9 cellular contexts compared by ENCODE assay signal in genomic region chr3:149968216-149968615, GRCh38. TPM values are rescaled to one million over a fixed set of nuclear protein-coding genes. Genes with fewer than 3 reads are reported as not detected.
DNase-seq lines count a peak whose midpoint lies in the region; ATAC-seq and TF ChIP-seq lines count a peak whose summit lies in the region.
"Had no signal": no experiment of that assay in that cellular context is flagged by ENCODE, and none has a peak within 500 bp of the region (broad histone marks: within the 10 kb centered on the region; RNA-seq: fewer than 3 reads in every experiment).

No MANE protein-coding gene starts in this region.

- H3K9me3 ChIP-seq in iPS-18c (ENCODE audit: control insufficient read depth, insufficient read depth, low read length): no peaks in the 10 kb centered on the region
- H3K9me3 ChIP-seq in tibial nerve: no peaks in the 10 kb centered on the region

- H2AFZ ChIP-seq in ACC112 (ENCODE audit: low read length, unreplicated experiment): no peak overlapping the region

- WGBS in tibial nerve, 2 donors: 62 to 68% methylated on average over 8 of the region's 8 CpGs

- peaks cover 55% of the 10 kb centered on the region for H3K4me1 ChIP-seq in ACC112 (ENCODE audit: control insufficient read depth, insufficient read depth, low read length, unreplicated experiment)
- peaks cover 0 to 71% (median 13%) of the 10 kb centered on the region in 4 donors for H3K4me1 ChIP-seq in tibial nerve

- H3K27ac ChIP-seq in ACC112 (ENCODE audit: low read depth, low read length) (peak overlapping the region; percentile 91), tibial nerve (peak overlapping the region in 1 of 4 donors; percentile 93)

- TF ChIP-seq CTCF in HFF-Myc (IDR thresholded peaks at IDR 0.05; ENCODE audit: low read depth, low read length, missing control alignments): no peak
- no peak for TF ChIP-seq CTCF in tibial nerve (IDR thresholded peaks at IDR 0.05)

- ATAC-seq in HG03354 (IDR thresholded peaks at IDR 0.05; ENCODE audit: poor library complexity, severe bottlenecking, unreplicated experiment) (no peak), HG02840 (IDR thresholded peaks at IDR 0.05; ENCODE audit: low FRiP score, unreplicated experiment) (no peak)

- H3K79me2 ChIP-seq in ACC112 (ENCODE audit: control insufficient read depth, insufficient read depth, low read length, unreplicated experiment): peaks cover 86% of the 10 kb centered on the region

- H3K27me3 ChIP-seq in ACC112 (ENCODE audit: insufficient read depth, low read length) (no peaks in the 10 kb centered on the region), tibial nerve (no peaks in the 10 kb centered on the region)

- H3K4me3 ChIP-seq in ACC112 (ENCODE audit: low read depth, low read length) (peak overlapping the region; percentile 92), HFF-Myc (replicated peaks; ENCODE audit: low read depth, low read length) (peak overlapping the region; percentile 56), iPS-18c (ENCODE audit: insufficient read depth, low read depth, low read length) (peak overlapping the region; percentile 81), tibial nerve (no peak overlapping the region)

- DNase-seq in HFF-Myc (ENCODE audit: extremely low read depth, low read depth) (no peak), SW480 (ENCODE audit: low spot score) (peak; percentile 47), T1000 (lab: John Stamatoyannopoulos, UW) (no peak), tibial nerve (ENCODE audit: low spot score in 2 of 2) (no peak)
- DNase-seq: NCI-H1930 had no signal

- H3K36me3 ChIP-seq in ACC112 (ENCODE audit: insufficient read depth, low read length): peaks cover 34% of the 10 kb centered on the region; the same call in 1 of the 2 replicates
- peaks cover 0 to 10% (median 0%) of the 10 kb centered on the region in 3 donors for H3K36me3 ChIP-seq in tibial nerve

- no peak for TF ChIP-seq EP300 in tibial nerve (IDR thresholded peaks at IDR 0.05)

- no peak for TF ChIP-seq POLR2A in tibial nerve (IDR thresholded peaks at IDR 0.05)

RNA-seq across cellular contexts. Expression of gene PFN2, which starts 2.5 kb away (rescaled TPM):
- 10 to 100 TPM; 28.2 to 54.8 (median 40.7) TPM for total RNA-seq in tibial nerve

Comparison
In these comparisons a context has a peak if more than half of its experiments do, and no peak if none do; other contexts are left out.
1. H3K4me3 ChIP-seq: peak in ACC112 (single experiment), HFF-Myc (single experiment) and iPS-18c (single experiment); none in tibial nerve (0 of 4).